Comparison of ENCODE assay signal across 27 cellular contexts in the genomic region with DNA sequence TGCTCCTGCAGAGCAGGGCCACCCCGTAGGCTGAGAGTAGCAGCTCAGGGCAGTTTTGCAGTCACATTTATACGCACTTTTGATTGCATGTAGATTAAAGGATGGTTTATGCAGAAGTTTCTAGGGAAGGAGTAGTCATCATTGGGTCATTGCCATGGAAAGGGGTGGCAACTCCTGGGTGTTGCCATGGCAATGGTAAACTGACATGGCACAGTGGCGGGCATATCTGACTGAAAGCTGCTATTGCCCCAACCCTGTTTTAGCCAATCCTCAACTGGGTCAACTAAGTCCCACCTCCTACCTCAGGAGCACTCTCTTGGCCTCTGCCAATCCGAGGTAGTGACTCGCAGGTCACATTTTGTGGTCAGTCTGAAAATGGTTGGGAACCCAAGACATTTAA. TPM values are rescaled to one million over a fixed set of nuclear protein-coding genes. Genes with fewer than 3 reads are reported as not detected.
DNase-seq lines count a peak whose midpoint lies in the region; ATAC-seq, FAIRE-seq and TF ChIP-seq lines count a peak whose summit lies in the region.
"Had no signal": no experiment of that assay in that cellular context is flagged by ENCODE, and none has a peak within 500 bp of the region (broad histone marks: within the 10 kb centered on the region; RNA-seq: fewer than 3 reads in every experiment).

No MANE protein-coding gene starts in this region.

- POLR2A ChIA-PET in activated CD4-positive, alpha-beta memory T cell treated with anti-CD3 and anti-CD28 coated beads, Interleukin-2, amount 10 ng/mL, durations not matched to agents 7 days and 5 days (lab: Charles Lee): interaction anchor here (2.8 kb wide), 1 partner anchor 10 kb away, joined by 11 read pairs; no protein-coding TSS in a partner anchor

- H3K27ac ChIP-seq in spleen: peak overlapping the region in 2 of 8 donors; percentile 5 to 35
- H3K27ac ChIP-seq: cardiac muscle cell, coronary artery, epithelial cell of prostate, SJCRH30, upper lobe of left lung had no signal

- DNase-seq in HUDEP-2 (lab: John Stamatoyannopoulos, UW; ENCODE audit: unreplicated experiment in 76 of 76) (peak in 50 of 76 experiments; percentile 8 to 74 (median 33)), RCC 7860 (ENCODE audit: low spot score) (peak; percentile 45), immature natural killer cell (no peak), spleen (peak; percentile 52), GM12892 (ENCODE audit: insufficient read length) (no peak)
- DNase-seq in activated CD4-positive, alpha-beta memory T cell treated with anti-CD3 and anti-CD28 coated beads, Interleukin-2, amount 10 ng/mL, durations not matched to agents 7 days and 5 days: no peak
- DNase-seq: activated CD4-positive, alpha-beta T cell treated with anti-CD3 and anti-CD28 coated beads for 36 hours; activated effector memory CD4-positive, alpha-beta T cell treated with Interleukin-2 at 50 U/mL for 16 hours; Calu3; effector CD8-positive, alpha-beta T cell; MG63; midbrain; naive thymus-derived CD8-positive, alpha-beta T cell; NCI-H1436 treated with DMSO at 0.1 percent for 48 hours; NCI-H510A; RPMI8226; stimulated activated CD4-positive, alpha-beta T cell treated with anti-CD3 and anti-CD28 coated beads, Interleukin-15, amount 100 ng/mL, for 24 hours; SW 1271; upper lobe of left lung had no signal

- CTCF ChIA-PET in activated CD4-positive, alpha-beta memory T cell treated with anti-CD3 and anti-CD28 coated beads, Interleukin-2, amount 10 ng/mL, durations not matched to agents 7 days and 5 days (lab: Charles Lee): interaction anchor here (1.5 to 2.7 kb wide), 2 partner anchors 10 to 67 kb away, joined by 4 to 10 read pairs; partner anchors contain the start of gene SYCE3

- peak overlapping the region in 4 of 6 donors; percentile 74 to 93 (median 82) for H3K27ac Mint-ChIP-seq in immature natural killer cell
- no peak overlapping the region for H3K27ac Mint-ChIP-seq in activated CD4-positive, alpha-beta memory T cell treated with anti-CD3 and anti-CD28 coated beads, Interleukin-2, amount 10 ng/mL, durations not matched to agents 7 days and 5 days
- H3K27ac Mint-ChIP-seq: activated CD4-positive, alpha-beta T cell treated with anti-CD3 and anti-CD28 coated beads for 36 hours; stimulated activated effector memory CD8-positive, alpha-beta T cell treated with anti-CD3 and anti-CD28 coated beads, Interleukin-12 subunit alpha, Interleukin-12 subunit beta, amount 100 ng/mL, for 72 hours had no signal

- ATAC-seq in activated CD4-positive, CD25-positive, alpha-beta regulatory T cell treated with anti-CD3 and anti-CD28 coated beads, Interleukin-2, amount 50 U/mL, for 24 hours: no peak
- ATAC-seq: activated CD4-positive, alpha-beta T cell treated with anti-CD3 and anti-CD28 coated beads for 36 hours; activated naive CD4-positive, alpha-beta T cell treated with anti-CD3 and anti-CD28 coated beads, Interleukin-2, amount 50 U/mL, for 72 hours; naive thymus-derived CD8-positive, alpha-beta T cell; stimulated activated effector memory CD8-positive, alpha-beta T cell treated with anti-CD3 and anti-CD28 coated beads, Interleukin-12 subunit alpha, Interleukin-12 subunit beta, amount 100 ng/mL, for 72 hours had no signal

- no peaks in the 10 kb centered on the region for H3K27me3 ChIP-seq in spleen (replicated peaks in 1 of 7)
- H3K27me3 ChIP-seq: cardiac muscle cell, MG63, SJCRH30, upper lobe of left lung had no signal

- H3K4me3 Mint-ChIP-seq in immature natural killer cell: no peak overlapping the region
- no peak overlapping the region for H3K4me3 Mint-ChIP-seq in activated CD4-positive, alpha-beta memory T cell treated with anti-CD3 and anti-CD28 coated beads, Interleukin-2, amount 10 ng/mL, durations not matched to agents 7 days and 5 days
- H3K4me3 Mint-ChIP-seq: stimulated activated effector memory CD8-positive, alpha-beta T cell treated with anti-CD3 and anti-CD28 coated beads, Interleukin-12 subunit alpha, Interleukin-12 subunit beta, amount 100 ng/mL, for 72 hours had no signal

- TF ChIP-seq CTCF in spleen (IDR thresholded peaks at IDR 0.05 in 8 of 11, conservative IDR thresholded peaks at IDR 0.05 in 3 of 11): no peak

- TF ChIP-seq POLR2A in spleen (IDR thresholded peaks at IDR 0.05) (no peak), GM12892 (IDR thresholded peaks at IDR 0.05; ENCODE audit: low read depth, low read length) (no peak)

- H3K4me1 Mint-ChIP-seq in immature natural killer cell: peaks cover 20 to 22% of the 10 kb centered on the region in 2 donors
- peaks cover 15% of the 10 kb centered on the region for H3K4me1 Mint-ChIP-seq in activated CD4-positive, alpha-beta memory T cell treated with anti-CD3 and anti-CD28 coated beads, Interleukin-2, amount 10 ng/mL, durations not matched to agents 7 days and 5 days

- FAIRE-seq in RCC 7860 (lab: Jason Lieb, UNC): no peak
- FAIRE-seq in GM12892 (lab: Jason Lieb, UNC): no peak
- FAIRE-seq: islet of Langerhans had no signal

- intact Hi-C loops in spleen (cut with DNase I; ENCODE audit: low total_unique reads): no loop called here

- no peaks in the 10 kb centered on the region for H3K36me3 Mint-ChIP-seq in immature natural killer cell
- H3K36me3 Mint-ChIP-seq in activated CD4-positive, alpha-beta memory T cell treated with anti-CD3 and anti-CD28 coated beads, Interleukin-2, amount 10 ng/mL, durations not matched to agents 7 days and 5 days (ENCODE audit: low read depth): peaks cover 11% of the 10 kb centered on the region

- peaks cover 11 to 46% (median 28%) of the 10 kb centered on the region in 6 donors for H3K4me1 ChIP-seq in spleen

- no peaks in the 10 kb centered on the region for H3K9me3 Mint-ChIP-seq in immature natural killer cell
- no peaks in the 10 kb centered on the region for H3K9me3 Mint-ChIP-seq in activated CD4-positive, alpha-beta memory T cell treated with anti-CD3 and anti-CD28 coated beads, Interleukin-2, amount 10 ng/mL, durations not matched to agents 7 days and 5 days
- H3K9me3 Mint-ChIP-seq: activated naive CD4-positive, alpha-beta T cell treated with anti-CD3 and anti-CD28 coated beads, Interleukin-2, amount 50 U/mL, for 72 hours; naive thymus-derived CD8-positive, alpha-beta T cell; stimulated activated effector memory CD8-positive, alpha-beta T cell treated with anti-CD3 and anti-CD28 coated beads, Interleukin-12 subunit alpha, Interleukin-12 subunit beta, amount 100 ng/mL, for 72 hours had no signal

- peaks cover 9 to 15% (median 12%) of the 10 kb centered on the region in 3 donors for H3K27me3 Mint-ChIP-seq in immature natural killer cell (ENCODE audit: low read depth in 3 of 3)
- H3K27me3 Mint-ChIP-seq in activated CD4-positive, alpha-beta memory T cell treated with anti-CD3 and anti-CD28 coated beads, Interleukin-2, amount 10 ng/mL, durations not matched to agents 7 days and 5 days: peaks cover 12% of the 10 kb centered on the region
- H3K27me3 Mint-ChIP-seq: activated CD4-positive, alpha-beta T cell treated with anti-CD3 and anti-CD28 coated beads for 36 hours; naive thymus-derived CD8-positive, alpha-beta T cell had no signal

- H3K36me3 ChIP-seq in spleen: peaks cover 0 to 16% (median 9%) of the 10 kb centered on the region in 6 donors
- H3K36me3 ChIP-seq: cardiac muscle cell, MG63, SJCRH30 had no signal

- 65 to 88% (median 80%) methylated on average over 5 of the region's 5 CpGs for WGBS in spleen, 5 donors

- no peaks in the 10 kb centered on the region for H3K9me3 ChIP-seq in spleen
- H3K9me3 ChIP-seq: MG63, SJCRH30, upper lobe of left lung had no signal

- peak overlapping the region in 2 of 8 donors; percentile 20 to 30 for H3K4me3 ChIP-seq in spleen
- H3K4me3 ChIP-seq: cardiac muscle cell, coronary artery, MG63, SJCRH30, upper lobe of left lung had no signal

RNA-seq across cellular contexts. Expression of gene ARSA, which starts 2.4 kb away (rescaled TPM):
- 10 to 100 TPM in 1 of 3 donors, 1 to 10 TPM in 2; 3.8 to 11.2 (median 7.7) TPM for polyA plus RNA-seq in immature natural killer cell
- total RNA-seq in spleen: 10 to 100 TPM; 51.0 to 80.2 (median 58.7) TPM
- 100 to 1,000 TPM in 1 of 3 donors, 10 to 100 TPM in 2; 26.0 to 108 (median 86.7) TPM for polyA plus RNA-seq in spleen
- 4.3 TPM for polyA plus RNA-seq in GM12892 (2012; ENCODE audit: missing spikeins)
- total RNA-seq in activated CD4-positive, alpha-beta memory T cell treated with anti-CD3 and anti-CD28 coated beads, Interleukin-2, amount 10 ng/mL, durations not matched to agents 7 days and 5 days: 10 to 100 TPM; 63.1 to 65.0 TPM

RNA-seq across cellular contexts. Expression of gene MAPK8IP2, which starts 29.8 kb away (rescaled TPM):
- polyA plus RNA-seq in immature natural killer cell: not detected
- total RNA-seq in spleen: 1 to 10 TPM in 3 of 7 donors, under 1 TPM in 4; 0.64 to 2.7 (median 0.79) TPM
- polyA plus RNA-seq in spleen: under 1 TPM; 0.22 to 0.99 (median 0.29) TPM
- 0.23 TPM for polyA plus RNA-seq in GM12892 (2012; ENCODE audit: missing spikeins)
- under 1 TPM; 0.15 to 0.18 TPM for total RNA-seq in activated CD4-positive, alpha-beta memory T cell treated with anti-CD3 and anti-CD28 coated beads, Interleukin-2, amount 10 ng/mL, durations not matched to agents 7 days and 5 days
- polyA plus RNA-seq: naive thymus-derived CD8-positive, alpha-beta T cell had no signal

RNA-seq across cellular contexts. Expression of gene SHANK3, which starts 42.2 kb away (rescaled TPM):
- polyA plus RNA-seq in immature natural killer cell (not detected), spleen (100 to 1,000 TPM in 1 of 3 donors, 10 to 100 TPM in 1, 1 to 10 TPM in 1; 9.9 to 112 (median 31.8) TPM)
- total RNA-seq in spleen: 100 to 1,000 TPM in 3 of 7 donors, 10 to 100 TPM in 4; 55.5 to 264 (median 89.1) TPM
- not detected for polyA plus RNA-seq in GM12892 (2012; ENCODE audit: missing spikeins)
- under 1 TPM in 1 of 2 experiments, not detected in 1; 0.08 TPM for total RNA-seq in activated CD4-positive, alpha-beta memory T cell treated with anti-CD3 and anti-CD28 coated beads, Interleukin-2, amount 10 ng/mL, durations not matched to agents 7 days and 5 days
- polyA plus RNA-seq: naive thymus-derived CD8-positive, alpha-beta T cell had no signal

RNA-seq across cellular contexts. Expression of gene CHKB, which starts 47.7 kb away (rescaled TPM):
- polyA plus RNA-seq in immature natural killer cell (10 to 100 TPM; 44.0 to 51.3 (median 49.4) TPM), spleen (100 to 1,000 TPM; 161 to 502 (median 339) TPM)
- 100 to 1,000 TPM in 5 of 7 donors, 10 to 100 TPM in 2; 94.4 to 142 (median 111) TPM for total RNA-seq in spleen
- 65.1 TPM for polyA plus RNA-seq in GM12892 (2012; ENCODE audit: missing spikeins)
- 100 to 1,000 TPM; 101 to 111 TPM for total RNA-seq in activated CD4-positive, alpha-beta memory T cell treated with anti-CD3 and anti-CD28 coated beads, Interleukin-2, amount 10 ng/mL, durations not matched to agents 7 days and 5 days

RNA-seq across cellular contexts. Expression of gene CPT1B, which starts 52.1 kb away (rescaled TPM):
- polyA plus RNA-seq in immature natural killer cell (1 to 10 TPM in 1 of 3 donors, under 1 TPM in 1, not detected in 1; 0.09 to 2.9 TPM), spleen (10 to 100 TPM; 23.6 to 55.3 (median 37.0) TPM)
- 10 to 100 TPM; 25.0 to 46.4 (median 31.5) TPM for total RNA-seq in spleen
- polyA plus RNA-seq in GM12892 (2012; ENCODE audit: missing spikeins): 56.2 TPM
- 10 to 100 TPM; 60.8 to 60.9 TPM for total RNA-seq in activated CD4-positive, alpha-beta memory T cell treated with anti-CD3 and anti-CD28 coated beads, Interleukin-2, amount 10 ng/mL, durations not matched to agents 7 days and 5 days

Comparison
In these comparisons a context has a peak if more than half of its experiments do, and no peak if none do; other contexts are left out.
1. DNase-seq: peak in HUDEP-2 (50 of 76), RCC 7860 (single experiment) and spleen (single experiment); none in immature natural killer cell (0 of 3), GM12892 (single experiment) and activated CD4-positive, alpha-beta memory T cell treated with anti-CD3 and anti-CD28 coated beads, Interleukin-2, amount 10 ng/mL, durations not matched to agents 7 days and 5 days (single experiment).
2. RNA of gene SHANK3, which starts 42.2 kb away (total RNA-seq): 55.5 to 264 TPM in spleen; 0.08 TPM in activated CD4-positive, alpha-beta memory T cell treated with anti-CD3 and anti-CD28 coated beads, Interleukin-2, amount 10 ng/mL, durations not matched to agents 7 days and 5 days; every median in the first group is over 10 times any median in the second.